Comparison of ENCODE assay signal across 9 cellular contexts in the genomic region with DNA sequence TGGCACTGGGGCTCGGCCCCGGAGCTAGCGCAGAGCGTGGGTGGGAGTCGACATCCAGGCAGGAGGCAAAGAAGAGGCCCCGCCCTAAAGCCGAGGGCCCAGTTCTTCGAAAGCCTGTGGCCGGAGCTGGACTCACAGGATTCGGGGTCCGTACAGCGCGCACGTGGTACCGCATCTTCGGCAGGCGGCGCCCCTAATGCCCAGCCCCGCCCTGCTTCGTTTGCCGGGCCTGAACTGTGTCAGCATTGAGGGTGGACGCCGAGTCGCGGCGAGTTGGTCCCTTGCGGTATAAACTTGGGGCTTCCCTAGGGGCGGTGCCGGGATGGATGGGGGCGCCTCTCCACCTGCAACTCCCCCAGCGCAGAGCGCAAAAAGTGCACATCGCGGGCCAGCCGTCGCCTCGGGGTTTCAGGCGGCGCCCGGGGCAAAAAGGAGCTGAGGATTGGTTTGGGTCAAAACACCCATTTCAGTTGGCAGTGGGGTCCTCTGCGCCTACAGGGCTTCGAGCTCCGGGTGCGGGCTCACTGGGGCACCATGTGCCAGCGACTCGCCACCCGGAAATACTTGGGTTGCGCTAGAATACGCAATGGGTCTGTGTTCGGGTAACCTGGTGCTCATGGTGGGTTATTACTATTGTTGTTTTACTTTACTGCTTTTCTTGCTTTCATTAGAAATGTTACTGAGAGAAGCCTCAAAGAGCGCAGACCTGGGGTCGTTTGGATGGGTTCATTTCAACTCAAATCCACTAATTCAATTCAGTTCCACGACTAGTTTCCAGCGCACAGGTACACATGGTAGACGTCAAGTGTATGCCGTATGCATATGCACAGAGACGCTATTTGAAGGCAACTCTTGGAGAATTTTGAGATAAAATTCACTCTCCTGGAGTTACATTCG. TPM values are rescaled to one million over a fixed set of nuclear protein-coding genes. Genes with fewer than 3 reads are reported as not detected.
DNase-seq lines count a peak whose midpoint lies in the region; ATAC-seq and TF ChIP-seq lines count a peak whose summit lies in the region.
"Had no signal": no experiment of that assay in that cellular context is flagged by ENCODE, and none has a peak within 500 bp of the region (broad histone marks: within the 10 kb centered on the region; RNA-seq: fewer than 3 reads in every experiment).

No MANE protein-coding gene starts in this region.

- H3K4me1 ChIP-seq in suprapubic skin: peaks cover 45% of the 10 kb centered on the region

- no peaks in the 10 kb centered on the region for H3K36me3 ChIP-seq in suprapubic skin

- no peaks in the 10 kb centered on the region for H3K9me3 ChIP-seq in suprapubic skin

- no peak overlapping the region for H3K27ac ChIP-seq in suprapubic skin

- no peak for TF ChIP-seq POLR2A in suprapubic skin (IDR thresholded peaks at IDR 0.05)

- TF ChIP-seq CTCF in suprapubic skin (IDR thresholded peaks at IDR 0.05): no peak

- peak; percentile 36 for DNase-seq in activated CD4-positive, alpha-beta T cell treated with anti-CD3 and anti-CD28 coated beads for 48 hours
- DNase-seq in activated CD4-positive, alpha-beta T cell treated with anti-CD3 and anti-CD28 coated beads, Interleukin-2, amount 50 U/mL, for 4 hours: no peak
- peak; percentile 68 for DNase-seq in activated CD8-positive, alpha-beta memory T cell treated with anti-CD3 and anti-CD28 coated beads, Interleukin-2, amount 50 U/mL, for 48 hours
- DNase-seq in left kidney (ENCODE audit: low read depth, low spot score) (peak; percentile 59), suprapubic skin (ENCODE audit: low spot score in 2 of 2) (no peak), NCI-H226 (no peak)
- DNase-seq in stimulated activated CD4-positive, alpha-beta T cell treated with anti-CD3 and anti-CD28 coated beads, Interleukin-2, amount 100 ng/mL, for 48 hours: no peak

- no peak for ATAC-seq in GM18502 (IDR thresholded peaks at IDR 0.05; ENCODE audit: poor library complexity, unreplicated experiment)

- H3K4me3 ChIP-seq in suprapubic skin: peak overlapping the region; percentile 64

- TF ChIP-seq EP300 in suprapubic skin (IDR thresholded peaks at IDR 0.05): no peak

- 17% methylated on average over 19 of the region's 58 CpGs for whole genome bisulfite sequencing in suprapubic skin

- H3K27me3 ChIP-seq in suprapubic skin: peaks cover 100% of the 10 kb centered on the region

RNA-seq across cellular contexts. Expression of a gene that starts 3.9 kb away (rescaled TPM):
- under 1 TPM in 1 of 4 donors, not detected in 3; 0.04 TPM for total RNA-seq in suprapubic skin
- total RNA-seq: RPMI7951 had no signal

Comparison
In these comparisons a context has a peak if more than half of its experiments do, and no peak if none do; other contexts are left out.
1. DNase-seq: peak in activated CD4-positive, alpha-beta T cell treated with anti-CD3 and anti-CD28 coated beads for 48 hours (single experiment), activated CD8-positive, alpha-beta memory T cell treated with anti-CD3 and anti-CD28 coated beads, Interleukin-2, amount 50 U/mL, for 48 hours (single experiment) and left kidney (single experiment); none in activated CD4-positive, alpha-beta T cell treated with anti-CD3 and anti-CD28 coated beads, Interleukin-2, amount 50 U/mL, for 4 hours (0 of 2), suprapubic skin (0 of 2), stimulated activated CD4-positive, alpha-beta T cell treated with anti-CD3 and anti-CD28 coated beads, Interleukin-2, amount 100 ng/mL, for 48 hours (0 of 2) and NCI-H226 (single experiment).